Comparison of ENCODE assay signal across 15 cellular contexts in the genomic region with DNA sequence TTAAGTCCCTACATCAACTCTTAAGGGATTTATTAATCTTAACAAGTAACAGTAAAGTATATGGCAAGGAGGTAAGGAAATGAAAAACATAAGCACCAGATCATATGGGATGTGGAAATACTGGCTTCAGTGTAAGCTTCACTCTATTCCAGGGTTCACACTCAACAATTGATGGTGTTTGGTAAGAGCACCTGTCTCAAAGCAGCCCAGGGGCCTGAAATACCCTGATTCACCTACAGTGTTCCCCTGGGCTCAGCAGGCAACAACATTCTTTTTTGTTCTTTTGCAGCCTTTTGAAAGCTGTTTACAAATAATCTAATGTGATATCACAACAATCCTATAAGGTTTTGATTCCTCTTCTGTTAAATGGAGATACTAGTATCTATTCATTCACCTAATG. TPM values are rescaled to one million over a fixed set of nuclear protein-coding genes. Genes with fewer than 3 reads are reported as not detected.
DNase-seq lines count a peak whose midpoint lies in the region; ATAC-seq and TF ChIP-seq lines count a peak whose summit lies in the region.
"Had no signal": no experiment of that assay in that cellular context is flagged by ENCODE, and none has a peak within 500 bp of the region (broad histone marks: within the 10 kb centered on the region; RNA-seq: fewer than 3 reads in every experiment).

No MANE protein-coding gene starts in this region.

- DNase-seq in heart left ventricle (no peak), cardiac septum (ENCODE audit: low spot score) (no peak), colonic mucosa (no peak), vagina (ENCODE audit: extremely low spot score in 2 of 2) (no peak)
- no peak for DNase-seq in activated CD4-positive, CD25-positive, alpha-beta regulatory T cell (lab: John Stamatoyannopoulos, UW)
- DNase-seq: activated CD4-positive, alpha-beta T cell treated with anti-CD3 and anti-CD28 coated beads for 1 hour; activated T-cell treated with anti-CD3 and anti-CD28 coated beads, Interleukin-2, amount 50 U/mL, for 48 hours; DMS153; effector memory CD4-positive, alpha-beta T cell; mucosa of descending colon; NCI-H1436 treated with DMSO at 0.1 percent for 48 hours; transverse colon had no signal

- peak overlapping the region in 1 of 2 donors; percentile 76 for H3K9ac ChIP-seq in colonic mucosa (ENCODE audit: low read depth in 2 of 2, low read length in 2 of 2)

- H3K27ac ChIP-seq in heart left ventricle (peak overlapping the region in 1 of 12 donors; percentile 83), colonic mucosa (no peak overlapping the region), mesodermal cell (ENCODE audit: low read depth, low read length, severe bottlenecking) (no peak overlapping the region), vagina (peak overlapping the region; percentile 92)

- TF ChIP-seq CTCF in heart left ventricle (IDR thresholded peaks at IDR 0.05) (no peak), colonic mucosa (IDR thresholded peaks at IDR 0.05) (no peak), vagina (IDR thresholded peaks at IDR 0.05) (no peak)

- intact Hi-C loops in heart left ventricle (cut with DNase I) (no loop called here), cardiac septum (cut with DNase I) (no loop called here), colonic mucosa (cut with DNase I) (no loop called here), vagina (cut with DNase I) (no loop called here)

- H3K9me3 ChIP-seq in heart left ventricle, result peaks cover 0 to 6% (median 0%) of the 10 kb centered on the region in 12 donors
- H3K9me3 ChIP-seq in colonic mucosa, result no peaks in the 10 kb centered on the region
- H3K9me3 ChIP-seq in mesodermal cell (ENCODE audit: control insufficient read depth, low read length), result peaks cover 5% of the 10 kb centered on the region
- H3K9me3 ChIP-seq in vagina, result no peaks in the 10 kb centered on the region
- H3K9me3 ChIP-seq: mucosa of descending colon had no signal

- H3K4me1 ChIP-seq in heart left ventricle, result peaks cover 0 to 62% (median 22%) of the 10 kb centered on the region in 12 donors
- no peaks in the 10 kb centered on the region for H3K4me1 ChIP-seq in colonic mucosa
- H3K4me1 ChIP-seq in mesodermal cell (ENCODE audit: control insufficient read depth, insufficient read depth, low read length, poor library complexity, severe bottlenecking), result peaks cover 13% of the 10 kb centered on the region
- peaks cover 69% of the 10 kb centered on the region for H3K4me1 ChIP-seq in vagina

- H3K27me3 ChIP-seq in heart left ventricle (peaks cover 0 to 42% (median 10%) of the 10 kb centered on the region in 9 donors), colonic mucosa (peaks cover 10% of the 10 kb centered on the region), vagina (no peaks in the 10 kb centered on the region)

- ATAC-seq in heart left ventricle (no peak), HG02678 (IDR thresholded peaks at IDR 0.05; ENCODE audit: unreplicated experiment) (no peak), HG03460 (IDR thresholded peaks at IDR 0.05; ENCODE audit: unreplicated experiment) (no peak)
- ATAC-seq: mucosa of descending colon had no signal

- peak overlapping the region in 8 of 12 donors; percentile 51 to 65 (median 59) for H3K4me3 ChIP-seq in heart left ventricle
- peak overlapping the region; percentile 42 for H3K4me3 ChIP-seq in colonic mucosa
- peak overlapping the region; percentile 43 for H3K4me3 ChIP-seq in mesodermal cell (ENCODE audit: extremely low read depth, insufficient read depth, low read length, poor library complexity, severe bottlenecking)
- peak overlapping the region; percentile 52 to 58 for H3K4me3 ChIP-seq in vagina
- H3K4me3 ChIP-seq: mucosa of descending colon had no signal

- TF ChIP-seq POLR2A in heart left ventricle (IDR thresholded peaks at IDR 0.05), result no peak
- TF ChIP-seq POLR2A in vagina (IDR thresholded peaks at IDR 0.05), result no peak

- H3K36me3 ChIP-seq in heart left ventricle, result no peaks in the 10 kb centered on the region
- H3K36me3 ChIP-seq in colonic mucosa, result no peaks in the 10 kb centered on the region
- no peaks in the 10 kb centered on the region for H3K36me3 ChIP-seq in mesodermal cell (ENCODE audit: control insufficient read depth, insufficient read depth, low read length)
- no peaks in the 10 kb centered on the region for H3K36me3 ChIP-seq in vagina
- H3K36me3 ChIP-seq: transverse colon had no signal

RNA-seq across cellular contexts. Expression of gene MLPH, which starts 1.2 kb away (rescaled TPM):
- total RNA-seq in heart left ventricle, result 10 to 100 TPM; 20.4 to 50.3 (median 30.7) TPM
- 10 to 100 TPM; 18.3 to 60.3 TPM for polyA plus RNA-seq in heart left ventricle
- 15.7 TPM for total RNA-seq in cardiac septum
- total RNA-seq in colonic mucosa, result 100 to 1,000 TPM in 1 of 2 donors, 10 to 100 TPM in 1; 87.9 to 111 TPM
- 3.1 TPM for polyA plus RNA-seq in mesodermal cell (2013, experiment 1 of 2)
- polyA plus RNA-seq in mesodermal cell (2013, experiment 2 of 2), result 6.3 TPM
- 34.6 TPM for total RNA-seq in vagina
